21 cellular contexts compared by ENCODE assay signal in genomic region chr5:177540438-177540837, GRCh38. TPM values are rescaled to one million over a fixed set of nuclear protein-coding genes. Genes with fewer than 3 reads are reported as not detected.
DNase-seq lines count a peak whose midpoint lies in the region; FAIRE-seq and TF ChIP-seq lines count a peak whose summit lies in the region.
"Had no signal": no experiment of that assay in that cellular context is flagged by ENCODE, and none has a peak within 500 bp of the region (broad histone marks: within the 10 kb centered on the region; RNA-seq: fewer than 3 reads in every experiment).

No MANE protein-coding gene starts in this region.

- H2AFZ ChIP-seq in mesenchymal stem cell (ENCODE audit: low read depth, low read length) (no peak overlapping the region), MM.1S (ENCODE audit: low read length) (no peak overlapping the region)
- H2AFZ ChIP-seq: neural progenitor cell had no signal

- H3K27ac ChIP-seq in mesenchymal stem cell (ENCODE audit: low read length, poor library complexity, severe bottlenecking) (no peak overlapping the region), suprapubic skin (peak overlapping the region; percentile 62), MM.1S (ENCODE audit: low read length) (no peak overlapping the region), right atrium auricular region (no peak overlapping the region)
- H3K27ac ChIP-seq: neural progenitor cell, SK-N-MC had no signal

- TF ChIP-seq CTCF in bronchial epithelial cell (IDR thresholded peaks at IDR 0.05; ENCODE audit: insufficient read depth, low read length, severe bottlenecking) (no peak), suprapubic skin (IDR thresholded peaks at IDR 0.05) (no peak), MM.1S (IDR thresholded peaks at IDR 0.05; ENCODE audit: low read length) (no peak), right atrium auricular region (IDR thresholded peaks at IDR 0.05) (no peak)

- H2BK12ac ChIP-seq in mesenchymal stem cell (ENCODE audit: low read length in 2 of 2): peak overlapping the region in 1 of 2 experiments; percentile 72

- H3K18ac ChIP-seq in mesenchymal stem cell (ENCODE audit: low read depth in 1 of 2, low read length in 2 of 2): no peak overlapping the region

- no peak for FAIRE-seq in bronchial epithelial cell (lab: Jason Lieb, UNC)
- FAIRE-seq: urothelium cell line had no signal

- H3K9ac ChIP-seq in mesenchymal stem cell (ENCODE audit: low read length) (no peak overlapping the region), MM.1S (ENCODE audit: low read length) (no peak overlapping the region)
- H3K9ac ChIP-seq: neural progenitor cell had no signal

- no peak overlapping the region for H4K8ac ChIP-seq in mesenchymal stem cell (ENCODE audit: low read length)

- H2BK120ac ChIP-seq in mesenchymal stem cell (ENCODE audit: low read depth, low read length): no peak overlapping the region

- H3K79me1 ChIP-seq in mesenchymal stem cell (replicated peaks; ENCODE audit: low read length, poor library complexity, severe bottlenecking): peaks cover 5% of the 10 kb centered on the region

- no peak overlapping the region for H4K91ac ChIP-seq in mesenchymal stem cell (ENCODE audit: low read length)

- H3K27me3 ChIP-seq in bronchial epithelial cell (ENCODE audit: control insufficient read depth, insufficient read depth, low read length) (no peaks in the 10 kb centered on the region), mesenchymal stem cell (ENCODE audit: control insufficient read depth in 1 of 2, insufficient read depth in 1 of 2, low read length in 2 of 2) (no peaks in the 10 kb centered on the region), suprapubic skin (no peaks in the 10 kb centered on the region), MM.1S (replicated peaks; ENCODE audit: insufficient read depth, low read length) (no peaks in the 10 kb centered on the region), right atrium auricular region (no peaks in the 10 kb centered on the region)
- H3K27me3 ChIP-seq: neural progenitor cell had no signal

- no peak overlapping the region for H3K14ac ChIP-seq in mesenchymal stem cell (ENCODE audit: low read length in 2 of 2)

- H2AK5ac ChIP-seq in mesenchymal stem cell (ENCODE audit: low read length, severe bottlenecking): peak overlapping the region; percentile 3

- H3K4me2 ChIP-seq in mesenchymal stem cell (ENCODE audit: low read length, poor library complexity, severe bottlenecking): no peak overlapping the region
- H3K4me2 ChIP-seq in MM.1S (ENCODE audit: low read depth, low read length): no peak overlapping the region
- H3K4me2 ChIP-seq: neural progenitor cell had no signal

- TF ChIP-seq EP300 in suprapubic skin (IDR thresholded peaks at IDR 0.05): no peak

- peaks cover 15% of the 10 kb centered on the region for H3K36me3 ChIP-seq in bronchial epithelial cell (ENCODE audit: control insufficient read depth, insufficient read depth, low read length)
- H3K36me3 ChIP-seq in mesenchymal stem cell (ENCODE audit: control insufficient read depth in 1 of 2, insufficient read depth in 2 of 2, low read depth in 1 of 2, low read length in 2 of 2): peaks cover 19 to 37% of the 10 kb centered on the region in 2 experiments
- H3K36me3 ChIP-seq in suprapubic skin: peaks cover 28% of the 10 kb centered on the region
- no peaks in the 10 kb centered on the region; the same call in 1 of the 2 replicates for H3K36me3 ChIP-seq in MM.1S (replicated peaks; ENCODE audit: insufficient read depth, low read length)
- peaks cover 19% of the 10 kb centered on the region for H3K36me3 ChIP-seq in right atrium auricular region
- H3K36me3 ChIP-seq: neural progenitor cell had no signal

- H3K79me2 ChIP-seq in MM.1S (ENCODE audit: low read length): peaks cover 72% of the 10 kb centered on the region

- H3K9me3 ChIP-seq in mesenchymal stem cell (ENCODE audit: control insufficient read depth, low read length): no peaks in the 10 kb centered on the region
- no peaks in the 10 kb centered on the region for H3K9me3 ChIP-seq in suprapubic skin
- H3K9me3 ChIP-seq in MM.1S (replicated peaks; ENCODE audit: insufficient read depth, low read length): no peaks in the 10 kb centered on the region
- H3K9me3 ChIP-seq in right atrium auricular region: no peaks in the 10 kb centered on the region

- no peak overlapping the region for H2BK15ac ChIP-seq in mesenchymal stem cell (ENCODE audit: low read depth, poor library complexity, severe bottlenecking)

- 94% methylated on average over 2 of the region's 3 CpGs for WGBS in mesenchymal stem cell
- 36% methylated on average over 3 of the region's 3 CpGs for WGBS in suprapubic skin

- no peaks in the 10 kb centered on the region for H3K9me2 ChIP-seq in MM.1S (replicated peaks; ENCODE audit: insufficient read depth, low read length)

- H3K4me3 ChIP-seq in bronchial epithelial cell (ENCODE audit: low read depth, low read length) (no peak overlapping the region), mesenchymal stem cell (ENCODE audit: insufficient read depth in 1 of 2, low read depth in 1 of 2, low read length in 2 of 2) (no peak overlapping the region), suprapubic skin (no peak overlapping the region), MM.1S (ENCODE audit: low read length) (no peak overlapping the region), right atrium auricular region (no peak overlapping the region)
- H3K4me3 ChIP-seq: neural progenitor cell, SK-N-MC had no signal

- peak; percentile 26 for DNase-seq in NOMO-1 treated with DMSO at 0.1 percent for 48 hours (lab: John Stamatoyannopoulos, UW; ENCODE audit: unreplicated experiment)
- DNase-seq in NOMO-1 (lab: John Stamatoyannopoulos, UW; ENCODE audit: unreplicated experiment in 2 of 2): no peak
- DNase-seq in bronchial epithelial cell (ENCODE audit: low read depth): peak; percentile 91
- DNase-seq in mesenchymal stem cell: no peak
- DNase-seq in suprapubic skin (ENCODE audit: low spot score in 2 of 2): no peak
- no peak for DNase-seq in MM.1S
- no peak for DNase-seq in NCI-H2081 treated with DMSO at 0.1 percent for 48 hours (lab: John Stamatoyannopoulos, UW)
- no peak for DNase-seq in right atrium auricular region (ENCODE audit: low spot score)
- DNase-seq: 8988T; activated CD8-positive, alpha-beta T cell treated with anti-CD3 and anti-CD28 coated beads for 36 hours; activated naive CD4-positive, alpha-beta T cell treated with anti-CD3 and anti-CD28 coated beads for 36 hours; activated T-cell treated with anti-CD3 and anti-CD28 coated beads, Interleukin-2, amount 50 U/mL, for 1 hour; H9; Karpas-422; NCI-H1436; NCI-H345; stimulated activated CD4-positive, alpha-beta T cell treated with anti-CD3 and anti-CD28 coated beads, Interleukin-4, amount 100 ng/mL, for 4 hours; stimulated activated naive CD8-positive, alpha-beta T cell treated with anti-CD3 and anti-CD28 coated beads, Interleukin-15, amount 100 ng/mL, for 72 hours had no signal

- H3F3A ChIP-seq in MM.1S (ENCODE audit: insufficient read depth, low read length): no peaks in the 10 kb centered on the region

- H3K23ac ChIP-seq in mesenchymal stem cell (ENCODE audit: low read length in 2 of 2): no peak overlapping the region

- H2BK5ac ChIP-seq in mesenchymal stem cell (ENCODE audit: low read depth, low read length, poor library complexity, severe bottlenecking): no peak overlapping the region

- no peak overlapping the region for H3K4ac ChIP-seq in mesenchymal stem cell (ENCODE audit: low read depth in 1 of 2, low read length in 2 of 2)

- H4K20me1 ChIP-seq in MM.1S (ENCODE audit: insufficient read depth, low read length): no peaks in the 10 kb centered on the region

- no peak for TF ChIP-seq POLR2A in suprapubic skin (IDR thresholded peaks at IDR 0.05)

- H3K4me1 ChIP-seq in mesenchymal stem cell (ENCODE audit: control insufficient read depth, insufficient read depth, low read depth, low read length) (peaks cover 25% of the 10 kb centered on the region), suprapubic skin (peaks cover 65% of the 10 kb centered on the region), MM.1S (ENCODE audit: low read length) (no peaks in the 10 kb centered on the region), right atrium auricular region (peaks cover 0 to 63% of the 10 kb centered on the region in 2 donors)

RNA-seq across cellular contexts. Expression of gene FAM193B, which starts 13.9 kb away (rescaled TPM):
- 14.0 and 17.2 TPM in 2 replicates for total RNA-seq in bronchial epithelial cell
- 23.6 TPM for polyA plus RNA-seq in mesenchymal stem cell (2013, experiment 1 of 2)
- 21.0 TPM for polyA plus RNA-seq in mesenchymal stem cell (2013, experiment 2 of 2)
- total RNA-seq in suprapubic skin: 100 to 1,000 TPM in 1 of 4 donors, 10 to 100 TPM in 3; 55.6 to 328 (median 78.2) TPM
- 10 to 100 TPM in 1 of 2 donors, 1 to 10 TPM in 1; 9.8 to 20.7 TPM for total RNA-seq in right atrium auricular region

RNA-seq across cellular contexts. Expression of gene DDX41, which starts 23.7 kb away (rescaled TPM):
- total RNA-seq in bronchial epithelial cell: 108 and 250 TPM in 2 replicates
- polyA plus RNA-seq in mesenchymal stem cell (2013, experiment 1 of 2): 45.5 TPM
- 41.7 TPM for polyA plus RNA-seq in mesenchymal stem cell (2013, experiment 2 of 2)
- 100 to 1,000 TPM in 2 of 4 donors, 10 to 100 TPM in 2; 83.8 to 148 (median 103) TPM for total RNA-seq in suprapubic skin
- total RNA-seq in right atrium auricular region: 10 to 100 TPM; 40.9 to 45.5 TPM

RNA-seq across cellular contexts. Expression of gene DOK3, which starts 30.8 kb away (rescaled TPM):
- 0.53 and 1.4 TPM in 2 replicates for total RNA-seq in bronchial epithelial cell
- polyA plus RNA-seq in mesenchymal stem cell (2013, experiment 1 of 2): 1.3 TPM
- 1.4 TPM for polyA plus RNA-seq in mesenchymal stem cell (2013, experiment 2 of 2)
- total RNA-seq in suprapubic skin: 1 to 10 TPM in 3 of 4 donors, under 1 TPM in 1; 0.89 to 7.3 (median 1.8) TPM
- total RNA-seq in right atrium auricular region: 1 to 10 TPM; 1.6 to 2.6 TPM

RNA-seq across cellular contexts. Expression of gene PDLIM7, which starts 43.0 kb away (rescaled TPM):
- total RNA-seq in bronchial epithelial cell (19.5 and 26.2 TPM in 2 replicates), suprapubic skin (10 to 100 TPM; 28.7 to 41.3 (median 32.0) TPM), right atrium auricular region (10 to 100 TPM; 45.8 to 56.0 TPM)
- 221 TPM for polyA plus RNA-seq in mesenchymal stem cell (2013, experiment 1 of 2)
- polyA plus RNA-seq in mesenchymal stem cell (2013, experiment 2 of 2): 213 TPM

RNA-seq across cellular contexts. Expression of gene TMED9, which starts 51.6 kb away (rescaled TPM):
- 184 and 203 TPM in 2 replicates for total RNA-seq in bronchial epithelial cell
- polyA plus RNA-seq in mesenchymal stem cell (2013, experiment 1 of 2): 290 TPM
- 292 TPM for polyA plus RNA-seq in mesenchymal stem cell (2013, experiment 2 of 2)
- 10 to 100 TPM; 60.3 to 84.5 (median 79.5) TPM for total RNA-seq in suprapubic skin
- total RNA-seq in right atrium auricular region: 10 to 100 TPM; 49.6 to 63.8 TPM

Comparison
In these comparisons a context has a peak if more than half of its experiments do, and no peak if none do; other contexts are left out.
1. DNase-seq: peak in NOMO-1 treated with DMSO at 0.1 percent for 48 hours (single experiment) and bronchial epithelial cell (single experiment); none in NOMO-1 (0 of 2), mesenchymal stem cell (single experiment), suprapubic skin (0 of 2), MM.1S (single experiment), NCI-H2081 treated with DMSO at 0.1 percent for 48 hours (single experiment) and right atrium auricular region (single experiment).